1 cellular context compared by ENCODE assay signal in the genomic region with DNA sequence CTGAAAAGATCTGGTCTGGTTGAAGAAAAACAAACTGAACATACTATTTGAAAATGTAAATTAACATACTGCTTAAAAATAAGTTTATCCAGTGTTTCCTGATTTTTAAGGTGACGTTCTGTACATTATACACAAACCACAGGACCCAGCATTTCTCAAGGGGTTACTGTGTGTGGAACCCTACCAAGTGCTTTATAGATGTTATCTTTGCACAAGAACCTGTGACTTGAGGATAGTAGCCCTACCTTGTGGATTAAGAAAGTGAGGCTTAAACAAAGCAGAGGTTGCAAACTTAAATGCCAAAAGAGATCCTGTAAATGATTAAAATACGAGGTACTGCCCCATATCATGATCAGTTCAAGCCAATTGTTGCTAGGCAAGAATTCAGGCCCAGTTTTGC.
TF ChIP-seq lines count a peak whose summit lies in the region.

No MANE protein-coding gene starts in this region.

TF ChIP-seq in HepG2, 621 proteins besides CTCF, POLR2A, EP300 and RAD21:
- TF ChIP-seq ZNF329 (CRISPR knock-in tag; IDR thresholded peaks at IDR 0.05; ENCODE audit: low read depth) (no peak), TARDBP (CRISPR knock-in tag; IDR thresholded peaks at IDR 0.05) (no peak), MTA1 (CRISPR knock-in tag; IDR thresholded peaks at IDR 0.05; ENCODE audit: borderline replicate concordance) (no peak), ZNF562 (CRISPR knock-in tag; IDR thresholded peaks at IDR 0.05; ENCODE audit: borderline replicate concordance) (no peak), NR2C2 (CRISPR knock-in tag; IDR thresholded peaks at IDR 0.05; ENCODE audit: borderline replicate concordance) (no peak), MTF2 (CRISPR knock-in tag; IDR thresholded peaks at IDR 0.05; ENCODE audit: borderline replicate concordance) (no peak), POGZ (CRISPR knock-in tag; IDR thresholded peaks at IDR 0.05) (no peak), SRF (IDR thresholded peaks at IDR 0.05; ENCODE audit: low read depth, low read length) (no peak), ZNF878 (CRISPR knock-in tag; IDR thresholded peaks at IDR 0.05) (no peak), BRD4 (CRISPR knock-in tag; IDR thresholded peaks at IDR 0.05) (no peak)
- TF ChIP-seq, protein P1, sequence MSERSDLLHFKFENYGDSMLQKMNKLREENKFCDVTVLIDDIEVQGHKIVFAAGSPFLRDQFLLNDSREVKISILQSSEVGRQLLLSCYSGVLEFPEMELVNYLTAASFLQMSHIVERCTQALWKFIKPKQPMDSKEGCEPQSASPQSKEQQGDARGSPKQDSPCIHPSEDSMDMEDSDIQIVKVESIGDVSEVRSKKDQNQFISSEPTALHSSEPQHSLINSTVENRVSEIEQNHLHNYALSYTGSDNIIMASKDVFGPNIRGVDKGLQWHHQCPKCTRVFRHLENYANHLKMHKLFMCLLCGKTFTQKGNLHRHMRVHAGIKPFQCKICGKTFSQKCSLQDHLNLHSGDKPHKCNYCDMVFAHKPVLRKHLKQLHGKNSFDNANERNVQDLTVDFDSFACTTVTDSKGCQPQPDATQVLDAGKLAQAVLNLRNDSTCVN (CRISPR knock-in tag; IDR thresholded peaks at IDR 0.05; ENCODE audit: borderline replicate concordance) = no peak
- TF ChIP-seq, protein P2, sequence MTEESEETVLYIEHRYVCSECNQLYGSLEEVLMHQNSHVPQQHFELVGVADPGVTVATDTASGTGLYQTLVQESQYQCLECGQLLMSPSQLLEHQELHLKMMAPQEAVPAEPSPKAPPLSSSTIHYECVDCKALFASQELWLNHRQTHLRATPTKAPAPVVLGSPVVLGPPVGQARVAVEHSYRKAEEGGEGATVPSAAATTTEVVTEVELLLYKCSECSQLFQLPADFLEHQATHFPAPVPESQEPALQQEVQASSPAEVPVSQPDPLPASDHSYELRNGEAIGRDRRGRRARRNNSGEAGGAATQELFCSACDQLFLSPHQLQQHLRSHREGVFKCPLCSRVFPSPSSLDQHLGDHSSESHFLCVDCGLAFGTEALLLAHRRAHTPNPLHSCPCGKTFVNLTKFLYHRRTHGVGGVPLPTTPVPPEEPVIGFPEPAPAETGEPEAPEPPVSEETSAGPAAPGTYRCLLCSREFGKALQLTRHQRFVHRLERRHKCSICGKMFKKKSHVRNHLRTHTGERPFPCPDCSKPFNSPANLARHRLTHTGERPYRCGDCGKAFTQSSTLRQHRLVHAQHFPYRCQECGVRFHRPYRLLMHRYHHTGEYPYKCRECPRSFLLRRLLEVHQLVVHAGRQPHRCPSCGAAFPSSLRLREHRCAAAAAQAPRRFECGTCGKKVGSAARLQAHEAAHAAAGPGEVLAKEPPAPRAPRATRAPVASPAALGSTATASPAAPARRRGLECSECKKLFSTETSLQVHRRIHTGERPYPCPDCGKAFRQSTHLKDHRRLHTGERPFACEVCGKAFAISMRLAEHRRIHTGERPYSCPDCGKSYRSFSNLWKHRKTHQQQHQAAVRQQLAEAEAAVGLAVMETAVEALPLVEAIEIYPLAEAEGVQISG (CRISPR knock-in tag; IDR thresholded peaks at IDR 0.05) = no peak
- TF ChIP-seq, protein P3, sequence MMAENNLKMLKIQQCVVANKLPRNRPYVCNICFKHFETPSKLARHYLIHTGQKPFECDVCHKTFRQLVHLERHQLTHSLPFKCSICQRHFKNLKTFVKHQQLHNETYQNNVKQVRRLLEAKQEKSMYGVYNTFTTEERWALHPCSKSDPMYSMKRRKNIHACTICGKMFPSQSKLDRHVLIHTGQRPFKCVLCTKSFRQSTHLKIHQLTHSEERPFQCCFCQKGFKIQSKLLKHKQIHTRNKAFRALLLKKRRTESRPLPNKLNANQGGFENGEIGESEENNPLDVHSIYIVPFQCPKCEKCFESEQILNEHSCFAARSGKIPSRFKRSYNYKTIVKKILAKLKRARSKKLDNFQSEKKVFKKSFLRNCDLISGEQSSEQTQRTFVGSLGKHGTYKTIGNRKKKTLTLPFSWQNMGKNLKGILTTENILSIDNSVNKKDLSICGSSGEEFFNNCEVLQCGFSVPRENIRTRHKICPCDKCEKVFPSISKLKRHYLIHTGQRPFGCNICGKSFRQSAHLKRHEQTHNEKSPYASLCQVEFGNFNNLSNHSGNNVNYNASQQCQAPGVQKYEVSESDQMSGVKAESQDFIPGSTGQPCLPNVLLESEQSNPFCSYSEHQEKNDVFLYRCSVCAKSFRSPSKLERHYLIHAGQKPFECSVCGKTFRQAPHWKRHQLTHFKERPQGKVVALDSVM (CRISPR knock-in tag; IDR thresholded peaks at IDR 0.05) = no peak
- TF ChIP-seq, protein P4, sequence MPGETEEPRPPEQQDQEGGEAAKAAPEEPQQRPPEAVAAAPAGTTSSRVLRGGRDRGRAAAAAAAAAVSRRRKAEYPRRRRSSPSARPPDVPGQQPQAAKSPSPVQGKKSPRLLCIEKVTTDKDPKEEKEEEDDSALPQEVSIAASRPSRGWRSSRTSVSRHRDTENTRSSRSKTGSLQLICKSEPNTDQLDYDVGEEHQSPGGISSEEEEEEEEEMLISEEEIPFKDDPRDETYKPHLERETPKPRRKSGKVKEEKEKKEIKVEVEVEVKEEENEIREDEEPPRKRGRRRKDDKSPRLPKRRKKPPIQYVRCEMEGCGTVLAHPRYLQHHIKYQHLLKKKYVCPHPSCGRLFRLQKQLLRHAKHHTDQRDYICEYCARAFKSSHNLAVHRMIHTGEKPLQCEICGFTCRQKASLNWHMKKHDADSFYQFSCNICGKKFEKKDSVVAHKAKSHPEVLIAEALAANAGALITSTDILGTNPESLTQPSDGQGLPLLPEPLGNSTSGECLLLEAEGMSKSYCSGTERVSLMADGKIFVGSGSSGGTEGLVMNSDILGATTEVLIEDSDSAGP (CRISPR knock-in tag; IDR thresholded peaks at IDR 0.05; ENCODE audit: borderline replicate concordance) = no peak
- TF ChIP-seq, protein P5, sequence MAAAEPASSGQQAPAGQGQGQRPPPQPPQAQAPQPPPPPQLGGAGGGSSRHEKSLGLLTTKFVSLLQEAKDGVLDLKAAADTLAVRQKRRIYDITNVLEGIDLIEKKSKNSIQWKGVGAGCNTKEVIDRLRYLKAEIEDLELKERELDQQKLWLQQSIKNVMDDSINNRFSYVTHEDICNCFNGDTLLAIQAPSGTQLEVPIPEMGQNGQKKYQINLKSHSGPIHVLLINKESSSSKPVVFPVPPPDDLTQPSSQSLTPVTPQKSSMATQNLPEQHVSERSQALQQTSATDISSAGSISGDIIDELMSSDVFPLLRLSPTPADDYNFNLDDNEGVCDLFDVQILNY (CRISPR knock-in tag; conservative IDR thresholded peaks at IDR 0.05) = no peak
- TF ChIP-seq, protein P6, sequence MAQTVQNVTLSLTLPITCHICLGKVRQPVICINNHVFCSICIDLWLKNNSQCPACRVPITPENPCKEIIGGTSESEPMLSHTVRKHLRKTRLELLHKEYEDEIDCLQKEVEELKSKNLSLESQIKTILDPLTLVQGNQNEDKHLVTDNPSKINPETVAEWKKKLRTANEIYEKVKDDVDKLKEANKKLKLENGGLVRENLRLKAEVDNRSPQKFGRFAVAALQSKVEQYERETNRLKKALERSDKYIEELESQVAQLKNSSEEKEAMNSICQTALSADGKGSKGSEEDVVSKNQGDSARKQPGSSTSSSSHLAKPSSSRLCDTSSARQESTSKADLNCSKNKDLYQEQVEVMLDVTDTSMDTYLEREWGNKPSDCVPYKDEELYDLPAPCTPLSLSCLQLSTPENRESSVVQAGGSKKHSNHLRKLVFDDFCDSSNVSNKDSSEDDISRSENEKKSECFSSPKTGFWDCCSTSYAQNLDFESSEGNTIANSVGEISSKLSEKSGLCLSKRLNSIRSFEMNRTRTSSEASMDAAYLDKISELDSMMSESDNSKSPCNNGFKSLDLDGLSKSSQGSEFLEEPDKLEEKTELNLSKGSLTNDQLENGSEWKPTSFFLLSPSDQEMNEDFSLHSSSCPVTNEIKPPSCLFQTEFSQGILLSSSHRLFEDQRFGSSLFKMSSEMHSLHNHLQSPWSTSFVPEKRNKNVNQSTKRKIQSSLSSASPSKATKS (CRISPR knock-in tag; IDR thresholded peaks at IDR 0.05) = no peak
TF ChIP-seq in HepG2: peak in this region for 0.
